In the genomic region with DNA sequence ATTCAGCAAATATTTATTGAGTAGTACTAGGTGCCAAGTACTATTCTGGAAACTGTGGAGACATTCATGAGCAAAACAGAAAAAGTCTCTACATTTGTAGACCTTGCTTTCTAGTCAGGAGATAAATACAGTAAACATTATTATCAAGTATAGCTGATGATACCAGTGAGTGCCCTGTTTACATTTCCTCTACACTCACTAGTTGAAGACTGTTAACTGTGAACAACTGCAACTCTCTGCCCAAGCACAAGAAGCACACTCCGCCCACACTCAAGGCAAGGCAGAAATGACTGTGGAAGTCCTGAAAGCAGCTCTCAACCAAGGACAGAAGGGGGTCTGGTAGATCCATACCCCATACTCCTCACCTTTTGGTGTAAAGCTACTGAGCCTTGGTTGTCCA, we compare ENCODE assay signal across 8 cellular contexts.
"Had no signal": no experiment of that assay in that cellular context is flagged by ENCODE, and none has a peak within 500 bp of the region (broad histone marks: within the 10 kb centered on the region; RNA-seq: fewer than 3 reads in every experiment).

No MANE protein-coding gene starts in this region.

- ATAC-seq: GM23338, HepG2 had no signal

- H3K4me3 ChIP-seq: GM23338 had no signal

- DNase-seq: H9, HCEC 1CT, KBM-7 had no signal

- H3K27ac ChIP-seq: HL-60 had no signal

- H3K4me2 ChIP-seq: GM23338 had no signal

- H2AFZ ChIP-seq: GM23338 had no signal

- FAIRE-seq: H1, H54, HepG2 had no signal
